22 cellular contexts compared by ENCODE assay signal in the genomic region with DNA sequence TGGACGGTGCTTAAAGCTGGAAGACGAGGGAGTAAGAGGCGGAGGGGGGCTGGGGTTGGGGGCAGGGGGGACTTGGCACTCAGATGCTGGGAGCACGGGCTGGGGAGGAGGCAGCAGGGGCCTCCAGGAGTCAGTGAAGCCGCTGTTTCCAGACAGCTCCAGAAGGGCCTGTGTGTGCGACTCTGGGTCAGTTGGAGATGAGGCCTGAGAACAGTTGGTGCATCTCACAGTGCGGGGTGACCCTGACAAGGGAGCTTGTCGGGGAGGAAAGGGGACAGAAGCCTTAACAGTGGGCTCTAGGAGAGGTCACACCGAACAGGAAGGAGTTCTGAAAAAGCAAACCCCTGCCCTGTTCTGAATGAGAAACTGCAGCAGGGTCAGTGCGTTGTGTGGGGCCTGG. TPM values are rescaled to one million over a fixed set of nuclear protein-coding genes. Genes with fewer than 3 reads are reported as not detected.
DNase-seq lines count a peak whose midpoint lies in the region; ATAC-seq and TF ChIP-seq lines count a peak whose summit lies in the region.
"Had no signal": no experiment of that assay in that cellular context is flagged by ENCODE, and none has a peak within 500 bp of the region (broad histone marks: within the 10 kb centered on the region; RNA-seq: fewer than 3 reads in every experiment).

No MANE protein-coding gene starts in this region.

- H3K27me3 Mint-ChIP-seq in CD4-positive, alpha-beta T cell: no peaks in the 10 kb centered on the region
- no peaks in the 10 kb centered on the region for H3K27me3 Mint-ChIP-seq in T-helper 17 cell
- H3K27me3 Mint-ChIP-seq: activated CD4-positive, alpha-beta T cell treated with anti-CD3 and anti-CD28 coated beads, Interleukin-2, amount 10 ng/mL, durations not matched to agents 24 days and 14 days had no signal

- POLR2A ChIA-PET in CD4-positive, alpha-beta T cell (lab: Charles Lee): no interaction called here

- H3K36me3 ChIP-seq in psoas muscle (ENCODE audit: insufficient read depth in 1 of 2, low read depth in 1 of 2): peaks cover 8 to 63% of the 10 kb centered on the region in 2 donors

- no peak for ATAC-seq in CD4-positive, alpha-beta T cell (ENCODE audit: poor library complexity)
- ATAC-seq in T-helper 17 cell (no peak), psoas muscle (no peak), left cardiac atrium (no peak)
- ATAC-seq: heart right ventricle, left ventricle myocardium superior, Right ventricle myocardium inferior had no signal

- H3K36me3 Mint-ChIP-seq in CD4-positive, alpha-beta T cell (ENCODE audit: low read depth): peaks cover 88% of the 10 kb centered on the region
- peaks cover 10% of the 10 kb centered on the region for H3K36me3 Mint-ChIP-seq in T-helper 17 cell (ENCODE audit: low read depth)

- no peak overlapping the region for H3K27ac ChIP-seq in CD4-positive, alpha-beta T cell (ENCODE audit: low read depth, low read length)
- H3K27ac ChIP-seq in psoas muscle: peak overlapping the region; percentile 36
- H3K27ac ChIP-seq: cardiac muscle cell, heart right ventricle had no signal

- no peak overlapping the region for H3K4me3 Mint-ChIP-seq in CD4-positive, alpha-beta T cell
- peak overlapping the region; percentile 57 for H3K4me3 Mint-ChIP-seq in T-helper 17 cell
- H3K4me3 Mint-ChIP-seq: activated CD4-positive, alpha-beta T cell treated with anti-CD3 and anti-CD28 coated beads, Interleukin-2, amount 10 ng/mL, durations not matched to agents 24 days and 14 days had no signal

- CTCF ChIA-PET in CD4-positive, alpha-beta T cell (lab: Charles Lee): no interaction called here

- peaks cover 52% of the 10 kb centered on the region for H3K4me1 Mint-ChIP-seq in CD4-positive, alpha-beta T cell (ENCODE audit: low read depth)
- H3K4me1 Mint-ChIP-seq in T-helper 17 cell: peaks cover 41% of the 10 kb centered on the region

- intact Hi-C loops in CD4-positive, alpha-beta T cell (cut with DNase I, micrococcal nuclease): no loop called here
- intact Hi-C loops in psoas muscle (cut with DNase I) (no loop called here), left cardiac atrium (cut with DNase I) (no loop called here)

- no peak for DNase-seq in CD4-positive, alpha-beta T cell
- DNase-seq in T-helper 17 cell (no peak), left kidney (ENCODE audit: low read depth, low spot score) (peak; percentile 57), psoas muscle (no peak), left cardiac atrium (no peak), cerebellar cortex (ENCODE audit: low spot score) (no peak), GOT3 (lab: John Stamatoyannopoulos, UW) (no peak), GDM1 (lab: John Stamatoyannopoulos, UW) (no peak)
- DNase-seq: activated CD4-positive, alpha-beta T cell treated with anti-CD3 and anti-CD28 coated beads, Interleukin-2, amount 10 ng/mL, durations not matched to agents 24 days and 14 days; activated gamma-delta T cell; amniotic stem cell; C1 segment of cervical spinal cord; dermis blood vessel endothelial cell; heart right ventricle; left ventricle myocardium superior; NCI-H1092 treated with DMSO at 0.1 percent for 48 hours; NCI-H1930; NCI-H2227 treated with DMSO at 0.1 percent for 48 hours; NCI-H748 treated with DMSO at 0.1 percent for 48 hours had no signal

- WGBS in psoas muscle, 3 donors: 83 to 89% (median 87%) methylated on average over 10 of the region's 10 CpGs

- H3K4me1 ChIP-seq in psoas muscle: peaks cover 32% of the 10 kb centered on the region

- no peak for TF ChIP-seq CTCF in CD4-positive, alpha-beta T cell (IDR thresholded peaks at IDR 0.05)
- no peak for TF ChIP-seq CTCF in psoas muscle (IDR thresholded peaks at IDR 0.05)

- H3K4me3 ChIP-seq in psoas muscle: no peak overlapping the region
- H3K4me3 ChIP-seq: cardiac muscle cell, heart right ventricle, mucosa of descending colon had no signal

- H3K27ac Mint-ChIP-seq in CD4-positive, alpha-beta T cell: peak overlapping the region; percentile 2
- peak overlapping the region; percentile 87 for H3K27ac Mint-ChIP-seq in T-helper 17 cell

- H3K27me3 ChIP-seq in CD4-positive, alpha-beta T cell (ENCODE audit: control insufficient read depth, insufficient read depth, low read length): no peaks in the 10 kb centered on the region
- no peaks in the 10 kb centered on the region for H3K27me3 ChIP-seq in psoas muscle (ENCODE audit: insufficient read depth in 3 of 3, low read length in 2 of 3)
- H3K27me3 ChIP-seq: cardiac muscle cell, heart right ventricle had no signal

- H3K9me3 Mint-ChIP-seq in CD4-positive, alpha-beta T cell: no peaks in the 10 kb centered on the region
- H3K9me3 Mint-ChIP-seq: activated CD4-positive, alpha-beta T cell treated with anti-CD3 and anti-CD28 coated beads, Interleukin-2, amount 10 ng/mL, durations not matched to agents 24 days and 14 days had no signal

- H3K9me3 ChIP-seq in CD4-positive, alpha-beta T cell (ENCODE audit: control insufficient read depth, low read length): no peaks in the 10 kb centered on the region
- no peaks in the 10 kb centered on the region for H3K9me3 ChIP-seq in T-helper 17 cell (ENCODE audit: control insufficient read depth, low read length, poor library complexity, severe bottlenecking)
- H3K9me3 ChIP-seq in psoas muscle: no peaks in the 10 kb centered on the region
- H3K9me3 ChIP-seq: heart right ventricle, mucosa of descending colon had no signal

RNA-seq across cellular contexts. Expression of a gene that starts 11.2 kb away (rescaled TPM):
- 10 to 100 TPM; 17.4 to 17.8 TPM for total RNA-seq in CD4-positive, alpha-beta T cell
- total RNA-seq in T-helper 17 cell: 10 to 100 TPM; 17.7 to 22.9 TPM
- total RNA-seq in psoas muscle: 10 to 100 TPM; 29.2 to 59.2 (median 29.7) TPM
- 10 to 100 TPM; 26.0 to 36.7 (median 29.6) TPM for polyA plus RNA-seq in psoas muscle
- 10 to 100 TPM; 23.7 to 27.0 TPM for total RNA-seq in left cardiac atrium
